Comparison of ENCODE assay signal across 8 cellular contexts in the genomic region with DNA sequence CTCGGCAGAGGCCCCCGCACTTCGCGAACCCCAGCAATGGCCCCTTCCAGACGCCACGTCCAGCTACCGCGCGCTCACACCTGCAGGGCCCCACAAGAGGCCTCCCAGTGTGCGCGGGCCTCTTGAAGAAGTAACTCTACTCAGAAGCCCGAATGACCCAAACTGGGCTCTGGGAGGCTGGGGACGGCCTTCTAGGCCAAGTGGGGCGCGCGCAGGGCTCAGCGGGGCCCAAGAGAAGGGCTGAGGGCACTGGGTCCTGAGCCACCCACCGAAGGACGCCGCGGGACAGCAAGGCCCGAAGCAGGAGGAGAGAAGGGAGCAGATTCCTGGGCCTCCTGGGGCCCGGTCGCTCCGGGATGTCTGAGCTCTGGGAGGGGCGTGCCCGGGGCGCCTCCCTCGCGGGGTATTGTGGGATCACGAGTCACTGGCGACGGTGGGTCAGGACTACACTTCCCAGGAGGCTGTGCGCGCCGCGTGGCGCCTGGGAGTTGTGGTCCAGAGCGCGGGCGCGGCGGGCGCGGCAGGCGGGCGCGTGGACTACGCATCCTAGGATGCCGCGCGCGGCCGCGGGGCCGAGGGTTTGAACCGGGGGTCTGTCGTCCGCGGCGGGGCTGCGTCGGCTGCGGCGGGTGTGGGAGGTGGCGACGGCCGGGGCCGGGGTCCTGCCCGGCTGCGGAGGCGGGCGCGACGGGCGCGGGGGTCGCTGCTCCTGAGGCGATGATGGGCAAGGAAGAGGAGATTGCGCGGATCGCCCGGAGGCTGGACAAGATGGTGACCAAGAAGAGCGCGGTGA. TPM values are rescaled to one million over a fixed set of nuclear protein-coding genes. Genes with fewer than 3 reads are reported as not detected.
DNase-seq lines count a peak whose midpoint lies in the region; ATAC-seq and TF ChIP-seq lines count a peak whose summit lies in the region.

Gene TCEA2 (plus strand): TSS at position 603 of the 793 bp plus-strand sequence. CDS start 115 bp downstream, at position 718.

- peak within 1 kb of the TSS; percentile 79 to 83 for H3K27ac ChIP-seq in left lung

- H3K36me3 ChIP-seq in left lung: no peaks in the 10 kb centered on the region

- DNase-seq in AML-193 (lab: John Stamatoyannopoulos, UW) (peak; percentile 83 to 88), GM19240 (ENCODE audit: insufficient read length, low spot score) (peak; percentile 98), NCI-H526 treated with DMSO at 0.1 percent for 48 hours (lab: John Stamatoyannopoulos, UW) (peak; percentile 93), cortex of kidney (lab: John Stamatoyannopoulos, UW) (peak; percentile 43), left lung (peak; percentile 97 to 99)
- DNase-seq in activated CD4-positive, alpha-beta T cell treated with anti-CD3 and anti-CD28 coated beads, Interleukin-2, amount 50 U/mL, for 1 hour: peak; percentile 94
- peak; percentile 93 for DNase-seq in stimulated activated CD4-positive, alpha-beta T cell treated with anti-CD3 and anti-CD28 coated beads, Interleukin-2, amount 100 ng/mL, for 4 hours (ENCODE audit: low read depth)

- TF ChIP-seq CTCF in left lung (IDR thresholded peaks at IDR 0.05): no peak

- H3K4me3 ChIP-seq in left lung: peak within 1 kb of the TSS; percentile 91 to 95

- intact Hi-C loops in left lung (cut with DNase I): no loop called here

- peaks cover 16 to 48% of the 10 kb centered on the region in 2 donors for H3K4me1 ChIP-seq in left lung

- no peaks in the 10 kb centered on the region for H3K27me3 ChIP-seq in left lung

- ATAC-seq in HG03469 (IDR thresholded peaks at IDR 0.05; ENCODE audit: unreplicated experiment): peak; percentile 38
- ATAC-seq in left lung: peak; percentile 98

- H3K9me3 ChIP-seq in left lung: no peaks in the 10 kb centered on the region

RNA-seq across cellular contexts. Expression of gene TCEA2, which starts in this region (rescaled TPM):
- total RNA-seq in left lung: 10 to 100 TPM; 31.2 to 34.3 TPM

Comparison
In these comparisons a context has a peak if more than half of its experiments do, and no peak if none do; other contexts are left out.
1. Peak in every context shown above with its lines: DNase-seq, ATAC-seq, H3K4me3 ChIP-seq and H3K27ac ChIP-seq.
2. DNase-seq: peak in every context shown above with its lines; median percentile 98 in GM19240; 98 in left lung; 94 in activated CD4-positive, alpha-beta T cell treated with anti-CD3 and anti-CD28 coated beads, Interleukin-2, amount 50 U/mL, for 1 hour; 93 in NCI-H526 treated with DMSO at 0.1 percent for 48 hours; 93 in stimulated activated CD4-positive, alpha-beta T cell treated with anti-CD3 and anti-CD28 coated beads, Interleukin-2, amount 100 ng/mL, for 4 hours; 86 in AML-193; 43 in cortex of kidney.